In genomic region chr1:115677172-115677542, GRCh38 we compare ENCODE assay signal across 11 cellular contexts. TPM values are rescaled to one million over a fixed set of nuclear protein-coding genes. Genes with fewer than 3 reads are reported as not detected.
DNase-seq lines count a peak whose midpoint lies in the region; ATAC-seq and TF ChIP-seq lines count a peak whose summit lies in the region.
"Had no signal": no experiment of that assay in that cellular context is flagged by ENCODE, and none has a peak within 500 bp of the region (broad histone marks: within the 10 kb centered on the region; RNA-seq: fewer than 3 reads in every experiment).

No MANE protein-coding gene starts in this region.

- no peaks in the 10 kb centered on the region for H3K27me3 ChIP-seq in BLaER1 treated with 17β-estradiol and CSF1 and Interleukin-3, amounts not matched to agents 10 nM and 100 nM
- no peaks in the 10 kb centered on the region for H3K27me3 ChIP-seq in iPS-18a (ENCODE audit: control insufficient read depth, insufficient read depth, low read length)
- H3K27me3 ChIP-seq: testis had no signal

- no peak overlapping the region for H3K9ac ChIP-seq in BLaER1 treated with 17β-estradiol and CSF1 and Interleukin-3, amounts not matched to agents 10 nM and 100 nM
- H3K9ac ChIP-seq in iPS-18a (ENCODE audit: low read length) = no peak overlapping the region

- H3K27ac Mint-ChIP-seq in stimulated activated effector memory CD8-positive, alpha-beta T cell treated with anti-CD3 and anti-CD28 coated beads, Interleukin-12 subunit alpha, Interleukin-12 subunit beta, amount 100 ng/mL, for 72 hours = no peak overlapping the region
- H3K27ac Mint-ChIP-seq in Calu3 (ENCODE audit: unreplicated experiment) = no peak overlapping the region
- H3K27ac Mint-ChIP-seq: CD4-positive, alpha-beta T cell had no signal

- peak overlapping the region in 9 of 11 experiments; percentile 10 to 73 (median 50); a peak in 17 of 22 replicates for H3K4me2 ChIP-seq in BLaER1 treated with 17β-estradiol and CSF1 and Interleukin-3, amounts not matched to agents 10 nM and 100 nM

- TF ChIP-seq CTCF in NB4 (IDR thresholded peaks at IDR 0.05; ENCODE audit: low read depth, low read length) (no peak), Calu3 (IDR thresholded peaks at IDR 0.05; ENCODE audit: unreplicated experiment) (no peak)

- CTCF ChIA-PET in Calu3 (lab: Charles Lee) = no interaction called here

- no peaks in the 10 kb centered on the region for H3K9me3 Mint-ChIP-seq in stimulated activated effector memory CD8-positive, alpha-beta T cell treated with anti-CD3 and anti-CD28 coated beads, Interleukin-12 subunit alpha, Interleukin-12 subunit beta, amount 100 ng/mL, for 72 hours
- H3K9me3 Mint-ChIP-seq in Calu3 (ENCODE audit: low read depth, unreplicated experiment) = no peaks in the 10 kb centered on the region
- H3K9me3 Mint-ChIP-seq: CD4-positive, alpha-beta T cell had no signal

- peaks cover 5% of the 10 kb centered on the region for H3K4me1 Mint-ChIP-seq in stimulated activated effector memory CD8-positive, alpha-beta T cell treated with anti-CD3 and anti-CD28 coated beads, Interleukin-12 subunit alpha, Interleukin-12 subunit beta, amount 100 ng/mL, for 72 hours
- no peaks in the 10 kb centered on the region for H3K4me1 Mint-ChIP-seq in Calu3 (ENCODE audit: low read depth, unreplicated experiment)

- peaks cover 0 to 17% (median 0%) of the 10 kb centered on the region in 11 experiments; a peak in 5 of 22 replicates for H4K20me1 ChIP-seq in BLaER1 treated with 17β-estradiol and CSF1 and Interleukin-3, amounts not matched to agents 10 nM and 100 nM

- ATAC-seq in GM21367 (IDR thresholded peaks at IDR 0.05; ENCODE audit: unreplicated experiment) (peak; percentile 62), GM19023 (IDR thresholded peaks at IDR 0.05; ENCODE audit: unreplicated experiment) (no peak)
- no peak for ATAC-seq in stimulated activated effector memory CD8-positive, alpha-beta T cell treated with anti-CD3 and anti-CD28 coated beads, Interleukin-12 subunit alpha, Interleukin-12 subunit beta, amount 100 ng/mL, for 72 hours
- ATAC-seq: Right ventricle myocardium inferior had no signal

- BruUV-seq in Calu3 (replicated peaks; lab: Mats Ljungman, UMichigan) = no TSS peak

- H3K27ac ChIP-seq in BLaER1 treated with 17β-estradiol and CSF1 and Interleukin-3, amounts not matched to agents 10 nM and 100 nM = peak overlapping the region in 2 of 11 experiments; percentile 28 to 46; a peak in 4 of 22 replicates
- peak overlapping the region; percentile 43 for H3K27ac ChIP-seq in iPS-18a (ENCODE audit: low read length)
- H3K27ac ChIP-seq: testis had no signal

- DNase-seq in NB4 (ENCODE audit: low read depth) = peak; percentile 37
- no peak for DNase-seq in cerebellum (ENCODE audit: low spot score)
- DNase-seq in stimulated activated effector memory CD8-positive, alpha-beta T cell treated with anti-CD3 and anti-CD28 coated beads, Interleukin-12 subunit alpha, Interleukin-12 subunit beta, amount 100 ng/mL, for 72 hours (ENCODE audit: low spot score in 2 of 2) = no peak
- no peak for DNase-seq in Calu3
- DNase-seq: CD4-positive, alpha-beta T cell; testis had no signal

- intact Hi-C loops in Calu3 (cut with micrococcal nuclease; ENCODE audit: unreplicated experiment) = no loop called here

- H3K27me3 Mint-ChIP-seq in Calu3 (ENCODE audit: unreplicated experiment) = no peaks in the 10 kb centered on the region
- H3K27me3 Mint-ChIP-seq: CD4-positive, alpha-beta T cell had no signal

- H3K4me3 ChIP-seq in BLaER1 treated with 17β-estradiol and CSF1 and Interleukin-3, amounts not matched to agents 10 nM and 100 nM = no peak overlapping the region
- H3K4me3 ChIP-seq in NB4 (ENCODE audit: low read depth, low read length) (no peak overlapping the region), iPS-18a (ENCODE audit: low read length) (no peak overlapping the region)
- H3K4me3 ChIP-seq: testis had no signal

- no peaks in the 10 kb centered on the region for H3K36me3 Mint-ChIP-seq in stimulated activated effector memory CD8-positive, alpha-beta T cell treated with anti-CD3 and anti-CD28 coated beads, Interleukin-12 subunit alpha, Interleukin-12 subunit beta, amount 100 ng/mL, for 72 hours
- H3K36me3 Mint-ChIP-seq in Calu3 (ENCODE audit: insufficient read depth, unreplicated experiment) = peaks cover 5% of the 10 kb centered on the region

- peaks cover 0 to 53% (median 43%) of the 10 kb centered on the region in 10 experiments; a peak in 17 of 20 replicates for H3K4me1 ChIP-seq in BLaER1 treated with 17β-estradiol and CSF1 and Interleukin-3, amounts not matched to agents 10 nM and 100 nM
- peaks cover 5% of the 10 kb centered on the region for H3K4me1 ChIP-seq in iPS-18a (ENCODE audit: control insufficient read depth, low read depth, low read length)
- H3K4me1 ChIP-seq: testis had no signal

- no peak for TF ChIP-seq POLR2A in NB4 (IDR thresholded peaks at IDR 0.05; ENCODE audit: extremely low read depth, insufficient read length)

- H3K9me3 ChIP-seq in BLaER1 treated with 17β-estradiol and CSF1 and Interleukin-3, amounts not matched to agents 10 nM and 100 nM (replicated peaks in 1 of 11) = no peaks in the 10 kb centered on the region
- no peaks in the 10 kb centered on the region for H3K9me3 ChIP-seq in iPS-18a (ENCODE audit: control insufficient read depth, low read depth, low read length)
- H3K9me3 ChIP-seq: testis had no signal

- H3K4me3 Mint-ChIP-seq in stimulated activated effector memory CD8-positive, alpha-beta T cell treated with anti-CD3 and anti-CD28 coated beads, Interleukin-12 subunit alpha, Interleukin-12 subunit beta, amount 100 ng/mL, for 72 hours = no peak overlapping the region
- H3K4me3 Mint-ChIP-seq in Calu3 (ENCODE audit: low read depth, unreplicated experiment) = no peak overlapping the region
- H3K4me3 Mint-ChIP-seq: CD4-positive, alpha-beta T cell had no signal

- H3K36me3 ChIP-seq in BLaER1 treated with 17β-estradiol and CSF1 and Interleukin-3, amounts not matched to agents 10 nM and 100 nM = peaks cover 0 to 9% (median 0%) of the 10 kb centered on the region in 11 experiments; a peak in 5 of 22 replicates
- H3K36me3 ChIP-seq in iPS-18a (ENCODE audit: control insufficient read depth, low read depth, low read length) = peaks cover 1% of the 10 kb centered on the region

RNA-seq across cellular contexts. Expression of gene VANGL1, which starts 35.4 kb away (rescaled TPM):
- 4.6 TPM for total RNA-seq in cerebellum
- total RNA-seq in Calu3 (2022) = 22.4 and 23.1 TPM in 2 replicates
